ENCODE assay signal across 14 cellular contexts in genomic region chr1:178086294-178087255, GRCh38. TPM values are rescaled to one million over a fixed set of nuclear protein-coding genes. Genes with fewer than 3 reads are reported as not detected.
DNase-seq lines count a peak whose midpoint lies in the region; ATAC-seq and TF ChIP-seq lines count a peak whose summit lies in the region.
"Had no signal": no experiment of that assay in that cellular context is flagged by ENCODE, and none has a peak within 500 bp of the region (broad histone marks: within the 10 kb centered on the region; RNA-seq: fewer than 3 reads in every experiment).

No MANE protein-coding gene starts in this region.

- H3K4me3 ChIP-seq in fibroblast of pulmonary artery (replicated peaks; ENCODE audit: low read depth, low read length) = no peak overlapping the region
- peak overlapping the region; percentile 5 for H3K4me3 ChIP-seq in skeletal muscle satellite cell (ENCODE audit: low read length)
- H3K4me3 ChIP-seq: cardiac muscle cell, gastrocnemius medialis, transverse colon had no signal

- H3K27me3 ChIP-seq in skeletal muscle satellite cell (ENCODE audit: control insufficient read depth, insufficient read depth, low read length) = no peaks in the 10 kb centered on the region
- H3K27me3 ChIP-seq: cardiac muscle cell, gastrocnemius medialis, transverse colon had no signal

- no peak for TF ChIP-seq CTCF in fibroblast of pulmonary artery (IDR thresholded peaks at IDR 0.05; ENCODE audit: low read length, missing control alignments)

- ATAC-seq in HG02759 (IDR thresholded peaks at IDR 0.05; ENCODE audit: unreplicated experiment) (peak; percentile 49), GM21576 (IDR thresholded peaks at IDR 0.05; ENCODE audit: unreplicated experiment) (no peak)
- ATAC-seq: gastrocnemius medialis had no signal

- peak overlapping the region; percentile 38 for H3K9ac ChIP-seq in skeletal muscle satellite cell (ENCODE audit: low read depth, low read length)

- peak overlapping the region; percentile 27 for H3K4me2 ChIP-seq in skeletal muscle satellite cell (ENCODE audit: low read length)

- H3K9me3 ChIP-seq in skeletal muscle satellite cell (replicated peaks; ENCODE audit: low read length) = no peaks in the 10 kb centered on the region
- H3K9me3 ChIP-seq: gastrocnemius medialis, transverse colon had no signal

- DNase-seq in SIG-M5 (lab: John Stamatoyannopoulos, UW) (peak; percentile 69), fibroblast of pulmonary artery (ENCODE audit: low read depth) (peak; percentile 54), NCI-H1417 treated with DMSO at 0.1 percent for 48 hours (lab: John Stamatoyannopoulos, UW) (no peak), NCI-H1105 (lab: John Stamatoyannopoulos, UW) (no peak), germinal center (ENCODE audit: low spot score) (no peak)
- DNase-seq: activated T-cell treated with anti-CD3 and anti-CD28 coated beads, Interleukin-2, amount 50 U/mL, for 48 hours; gastrocnemius medialis; mesendoderm; NCI-H1694 treated with DMSO at 0.1 percent for 48 hours; transverse colon had no signal

- H3K4me1 ChIP-seq in skeletal muscle satellite cell (ENCODE audit: control insufficient read depth, insufficient read depth, low read length) = peaks cover 15% of the 10 kb centered on the region
- H3K4me1 ChIP-seq: gastrocnemius medialis, transverse colon had no signal

- no peaks in the 10 kb centered on the region for H3K36me3 ChIP-seq in skeletal muscle satellite cell (ENCODE audit: insufficient read depth, low read length)
- H3K36me3 ChIP-seq: cardiac muscle cell, gastrocnemius medialis, transverse colon had no signal

RNA-seq across cellular contexts. Expression of gene RASAL2, which starts 7.3 kb away (rescaled TPM):
- total RNA-seq in skeletal muscle satellite cell (2012; rRNA removed) = 36.2 and 36.3 TPM in 2 replicates

Comparison
In these comparisons a context has a peak if more than half of its experiments do, and no peak if none do; other contexts are left out.
1. DNase-seq: peak in SIG-M5 (single experiment) and fibroblast of pulmonary artery (single experiment); none in NCI-H1417 treated with DMSO at 0.1 percent for 48 hours (single experiment), NCI-H1105 (single experiment) and germinal center (single experiment).